9 cellular contexts compared by ENCODE assay signal in genomic region chr5:14810282-14810681, GRCh38.
A peak's percentile ranks its signal among the peaks of the same experiment; 100 is the strongest.
DNase-seq lines count a peak whose midpoint lies in the region; ATAC-seq and TF ChIP-seq lines count a peak whose summit lies in the region.
"Had no signal": no experiment of that assay in that cellular context is flagged by ENCODE, and none has a peak within 500 bp of the region (broad histone marks: within the 10 kb centered on the region; RNA-seq: fewer than 3 reads in every experiment).

No MANE protein-coding gene starts in this region.

- no peak for TF ChIP-seq EP300 in suprapubic skin (IDR thresholded peaks at IDR 0.05)

- DNase-seq in activated CD8-positive, alpha-beta memory T cell treated with anti-CD3 and anti-CD28 coated beads, Interleukin-2, amount 10 ng/mL, durations not matched to agents 7 days and 5 days: no peak
- no peak for DNase-seq in activated CD8-positive, alpha-beta memory T cell treated with anti-CD3 and anti-CD28 coated beads, Interleukin-2, amount 50 U/mL, for 48 hours
- no peak for DNase-seq in activated CD8-positive, alpha-beta T cell treated with anti-CD3 and anti-CD28 coated beads for 36 hours
- no peak for DNase-seq in immature natural killer cell
- no peak for DNase-seq in suprapubic skin (ENCODE audit: low spot score in 2 of 2)
- DNase-seq in NOMO-1 treated with dmso at 0.1 percent for 144 hours (lab: John Stamatoyannopoulos, UW; ENCODE audit: unreplicated experiment): no peak
- DNase-seq in iPS-NIHi7 (ENCODE audit: extremely low spot score): no peak
- DNase-seq: NCI-H1930 had no signal

- peak overlapping the region; percentile 66 for H3K4me3 Mint-ChIP-seq in activated CD8-positive, alpha-beta memory T cell treated with anti-CD3 and anti-CD28 coated beads, Interleukin-2, amount 10 ng/mL, durations not matched to agents 7 days and 5 days
- peak overlapping the region; percentile 55 for H3K4me3 Mint-ChIP-seq in activated CD8-positive, alpha-beta T cell treated with anti-CD3 and anti-CD28 coated beads for 36 hours
- peak overlapping the region; percentile 73 to 92 (median 84) for H3K4me3 Mint-ChIP-seq in immature natural killer cell

- no peak for TF ChIP-seq CTCF in activated CD8-positive, alpha-beta T cell treated with anti-CD3 and anti-CD28 coated beads for 36 hours (IDR thresholded peaks at IDR 0.05)
- no peak for TF ChIP-seq CTCF in suprapubic skin (IDR thresholded peaks at IDR 0.05)

- no peaks in the 10 kb centered on the region for H3K9me3 Mint-ChIP-seq in activated CD8-positive, alpha-beta memory T cell treated with anti-CD3 and anti-CD28 coated beads, Interleukin-2, amount 10 ng/mL, durations not matched to agents 7 days and 5 days (ENCODE audit: low read depth)
- no peaks in the 10 kb centered on the region for H3K9me3 Mint-ChIP-seq in activated CD8-positive, alpha-beta T cell treated with anti-CD3 and anti-CD28 coated beads for 36 hours
- no peaks in the 10 kb centered on the region for H3K9me3 Mint-ChIP-seq in immature natural killer cell

- POLR2A ChIA-PET in activated CD8-positive, alpha-beta T cell treated with anti-CD3 and anti-CD28 coated beads for 36 hours (lab: Charles Lee): interaction anchor here (1.1 to 1.6 kb wide), 4 partner anchors 27 to 140 kb away, joined by 3 to 13 read pairs (median 4); partner anchors contain the start of gene ANKH

- 85% methylated on average over 6 of the region's 6 CpGs for WGBS in suprapubic skin

- CTCF ChIA-PET in activated CD8-positive, alpha-beta memory T cell treated with anti-CD3 and anti-CD28 coated beads, Interleukin-2, amount 10 ng/mL, durations not matched to agents 7 days and 5 days (lab: Charles Lee): interaction anchor here (1.3 to 1.8 kb wide), 7 partner anchors 9 to 192 kb away, joined by 3 to 14 read pairs (median 4); no protein-coding TSS in a partner anchor
- CTCF ChIA-PET in activated CD8-positive, alpha-beta T cell treated with anti-CD3 and anti-CD28 coated beads for 36 hours (lab: Charles Lee): interaction anchor here (1.2 to 1.8 kb wide), 3 partner anchors 9 to 133 kb away, joined by 3 to 13 read pairs (median 5); no protein-coding TSS in a partner anchor

- H3K36me3 ChIP-seq in suprapubic skin: no peaks in the 10 kb centered on the region

- H3K27me3 Mint-ChIP-seq in activated CD8-positive, alpha-beta memory T cell treated with anti-CD3 and anti-CD28 coated beads, Interleukin-2, amount 10 ng/mL, durations not matched to agents 7 days and 5 days: no peaks in the 10 kb centered on the region
- no peaks in the 10 kb centered on the region for H3K27me3 Mint-ChIP-seq in activated CD8-positive, alpha-beta T cell treated with anti-CD3 and anti-CD28 coated beads for 36 hours
- peaks cover 0 to 4% (median 2%) of the 10 kb centered on the region in 3 donors for H3K27me3 Mint-ChIP-seq in immature natural killer cell (ENCODE audit: low read depth in 3 of 3)

- no peak overlapping the region for H3K4me3 ChIP-seq in suprapubic skin

- H3K36me3 Mint-ChIP-seq in activated CD8-positive, alpha-beta memory T cell treated with anti-CD3 and anti-CD28 coated beads, Interleukin-2, amount 10 ng/mL, durations not matched to agents 7 days and 5 days: peaks cover 8% of the 10 kb centered on the region
- peaks cover 8% of the 10 kb centered on the region for H3K36me3 Mint-ChIP-seq in activated CD8-positive, alpha-beta T cell treated with anti-CD3 and anti-CD28 coated beads for 36 hours (ENCODE audit: low read depth)
- no peaks in the 10 kb centered on the region for H3K36me3 Mint-ChIP-seq in immature natural killer cell

- no peaks in the 10 kb centered on the region for H3K9me3 ChIP-seq in suprapubic skin

- intact Hi-C loops in activated CD8-positive, alpha-beta T cell treated with anti-CD3 and anti-CD28 coated beads for 36 hours (cut with micrococcal nuclease): loop anchor here (1.0 kb wide), 1 partner anchor 60 kb away; no protein-coding TSS in a partner anchor

- no peaks in the 10 kb centered on the region for H3K27me3 ChIP-seq in suprapubic skin

- no peak for TF ChIP-seq POLR2A in suprapubic skin (IDR thresholded peaks at IDR 0.05)

- ATAC-seq in activated CD8-positive, alpha-beta memory T cell treated with anti-CD3 and anti-CD28 coated beads, Interleukin-2, amount 10 ng/mL, durations not matched to agents 7 days and 5 days: no peak
- no peak for ATAC-seq in activated CD8-positive, alpha-beta T cell treated with anti-CD3 and anti-CD28 coated beads for 36 hours
- ATAC-seq in GM18858 (IDR thresholded peaks at IDR 0.05; ENCODE audit: unreplicated experiment): no peak

- peaks cover 45% of the 10 kb centered on the region for H3K4me1 Mint-ChIP-seq in activated CD8-positive, alpha-beta memory T cell treated with anti-CD3 and anti-CD28 coated beads, Interleukin-2, amount 10 ng/mL, durations not matched to agents 7 days and 5 days
- H3K4me1 Mint-ChIP-seq in activated CD8-positive, alpha-beta T cell treated with anti-CD3 and anti-CD28 coated beads for 36 hours (ENCODE audit: low read depth): peaks cover 63% of the 10 kb centered on the region
- peaks cover 70 to 75% of the 10 kb centered on the region in 2 donors for H3K4me1 Mint-ChIP-seq in immature natural killer cell

- peaks cover 8% of the 10 kb centered on the region for H3K4me1 ChIP-seq in suprapubic skin

- peak overlapping the region; percentile 89 for H3K27ac Mint-ChIP-seq in activated CD8-positive, alpha-beta memory T cell treated with anti-CD3 and anti-CD28 coated beads, Interleukin-2, amount 10 ng/mL, durations not matched to agents 7 days and 5 days
- H3K27ac Mint-ChIP-seq in activated CD8-positive, alpha-beta T cell treated with anti-CD3 and anti-CD28 coated beads for 36 hours: peak overlapping the region; percentile 86
- H3K27ac Mint-ChIP-seq in immature natural killer cell: peak overlapping the region; percentile 85 to 98 (median 96)

- H3K27ac ChIP-seq in suprapubic skin: peak overlapping the region; percentile 50
